31 cellular contexts compared by ENCODE assay signal in the genomic region with DNA sequence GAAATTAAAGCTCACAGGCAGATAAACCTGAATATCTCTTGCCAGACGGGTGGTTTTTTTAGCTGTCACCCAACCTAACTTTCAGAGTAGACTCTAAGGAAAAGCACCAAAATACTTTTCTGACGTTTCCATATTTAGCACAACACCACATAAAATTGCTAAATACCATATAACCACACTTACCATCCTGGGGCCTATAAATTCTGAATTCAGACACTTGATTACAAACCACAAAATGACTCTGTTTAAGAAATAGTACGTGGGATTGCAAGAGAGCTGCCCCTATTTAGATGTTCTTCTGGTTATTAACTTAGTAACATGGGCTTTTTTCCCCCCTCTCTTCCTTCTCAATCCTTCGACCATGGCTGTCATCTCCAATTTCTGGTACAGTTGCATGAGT.
A peak's percentile ranks its signal among the peaks of the same experiment; 100 is the strongest.
DNase-seq lines count a peak whose midpoint lies in the region; FAIRE-seq and TF ChIP-seq lines count a peak whose summit lies in the region.
"Had no signal": no experiment of that assay in that cellular context is flagged by ENCODE, and none has a peak within 500 bp of the region (broad histone marks: within the 10 kb centered on the region; RNA-seq: fewer than 3 reads in every experiment).

No MANE protein-coding gene starts in this region.

- no peaks in the 10 kb centered on the region for H3K27me3 ChIP-seq in smooth muscle cell (ENCODE audit: low read depth)
- H3K27me3 ChIP-seq: left lung, ovary, thyroid gland had no signal

- no peaks in the 10 kb centered on the region for H3K4me1 Mint-ChIP-seq in activated naive CD4-positive, alpha-beta T cell treated with anti-CD3 and anti-CD28 coated beads, Interleukin-2, amount 10 ng/mL, durations not matched to agents 7 days and 5 days
- H3K4me1 Mint-ChIP-seq: activated CD4-positive, alpha-beta T cell treated with anti-CD3 and anti-CD28 coated beads for 36 hours; IgD-negative memory B cell had no signal

- H3K36me3 Mint-ChIP-seq in activated naive CD4-positive, alpha-beta T cell treated with anti-CD3 and anti-CD28 coated beads, Interleukin-2, amount 10 ng/mL, durations not matched to agents 7 days and 5 days: no peaks in the 10 kb centered on the region
- H3K36me3 Mint-ChIP-seq: CD8-positive, alpha-beta T cell; IgD-negative memory B cell; mesothelial cell of epicardium; natural killer cell treated with Interleukin-12 subunit alpha and Interleukin-12 subunit beta and Interleukin-15 and Interleukin-18, amount 100 ng/mL, for 72 hours had no signal

- no peaks in the 10 kb centered on the region for H4K20me1 ChIP-seq in smooth muscle cell (ENCODE audit: low read depth)

- peaks cover 4% of the 10 kb centered on the region for H3K4me1 ChIP-seq in smooth muscle cell (ENCODE audit: low read depth)
- H3K4me1 ChIP-seq: left lung, thyroid gland had no signal

- H3K4me2 ChIP-seq in smooth muscle cell: peak overlapping the region; percentile 75

- WGBS in smooth muscle cell (ENCODE audit: low lambda C conversion rate): 15% methylated on average over 4 of the region's 4 CpGs

- H3K4me3 Mint-ChIP-seq in activated naive CD4-positive, alpha-beta T cell treated with anti-CD3 and anti-CD28 coated beads, Interleukin-2, amount 10 ng/mL, durations not matched to agents 7 days and 5 days: no peak overlapping the region
- H3K4me3 Mint-ChIP-seq: activated CD4-positive, alpha-beta T cell treated with anti-CD3 and anti-CD28 coated beads for 36 hours; activated naive CD4-positive, alpha-beta T cell treated with anti-CD3 and anti-CD28 coated beads for 36 hours; CD8-positive, alpha-beta T cell; IgD-negative memory B cell; mesothelial cell of epicardium; natural killer cell treated with Interleukin-12 subunit alpha and Interleukin-12 subunit beta and Interleukin-15 and Interleukin-18, amount 100 ng/mL, for 72 hours; T-helper 1 cell treated with Interleukin-12 subunit alpha and Interleukin-12 subunit beta and Interleukin-4 antibody, amounts not matched to agents 30 μg/mL and 1 μg/mL, for 36 hours had no signal

- no peak overlapping the region for H3K27ac Mint-ChIP-seq in activated naive CD4-positive, alpha-beta T cell treated with anti-CD3 and anti-CD28 coated beads, Interleukin-2, amount 10 ng/mL, durations not matched to agents 7 days and 5 days
- H3K27ac Mint-ChIP-seq: activated CD4-positive, alpha-beta T cell treated with anti-CD3 and anti-CD28 coated beads for 36 hours; activated naive CD4-positive, alpha-beta T cell treated with anti-CD3 and anti-CD28 coated beads for 36 hours; CD8-positive, alpha-beta T cell; IgD-negative memory B cell; mesothelial cell of epicardium; natural killer cell treated with Interleukin-12 subunit alpha and Interleukin-12 subunit beta and Interleukin-15 and Interleukin-18, amount 100 ng/mL, for 72 hours; T-helper 1 cell treated with Interleukin-12 subunit alpha and Interleukin-12 subunit beta and Interleukin-4 antibody, amounts not matched to agents 30 μg/mL and 1 μg/mL, for 36 hours had no signal

- no peak overlapping the region for H2AFZ ChIP-seq in smooth muscle cell (ENCODE audit: low read depth)

- H3K27ac ChIP-seq in smooth muscle cell (ENCODE audit: low read depth): peak overlapping the region; percentile 73
- H3K27ac ChIP-seq: left lung, ovary, thyroid gland had no signal

- CTCF ChIA-PET in activated naive CD4-positive, alpha-beta T cell treated with anti-CD3 and anti-CD28 coated beads, Interleukin-2, amount 10 ng/mL, durations not matched to agents 7 days and 5 days (lab: Charles Lee): no interaction called here

- no peaks in the 10 kb centered on the region for H3K27me3 Mint-ChIP-seq in activated naive CD4-positive, alpha-beta T cell treated with anti-CD3 and anti-CD28 coated beads, Interleukin-2, amount 10 ng/mL, durations not matched to agents 7 days and 5 days
- H3K27me3 Mint-ChIP-seq: IgD-negative memory B cell; natural killer cell treated with Interleukin-12 subunit alpha and Interleukin-12 subunit beta and Interleukin-15 and Interleukin-18, amount 100 ng/mL, for 72 hours had no signal

- TF ChIP-seq POLR2A in GM12892 (IDR thresholded peaks at IDR 0.05; ENCODE audit: low read depth, low read length): no peak

- no peak overlapping the region for H3K9ac ChIP-seq in smooth muscle cell (ENCODE audit: low read depth)

- no peak overlapping the region for H3K4me3 ChIP-seq in fibroblast of mammary gland (ENCODE audit: control insufficient read depth, low read depth, low read length)
- H3K4me3 ChIP-seq in smooth muscle cell: no peak overlapping the region
- H3K4me3 ChIP-seq: left lung, ovary, thyroid gland had no signal

- H3K9me3 Mint-ChIP-seq in activated naive CD4-positive, alpha-beta T cell treated with anti-CD3 and anti-CD28 coated beads, Interleukin-2, amount 10 ng/mL, durations not matched to agents 7 days and 5 days: peaks cover 4% of the 10 kb centered on the region
- H3K9me3 Mint-ChIP-seq: IgD-negative memory B cell, mesothelial cell of epicardium had no signal

- peak; percentile 9 for DNase-seq in H4 (ENCODE audit: low spot score)
- peak; percentile 75 for DNase-seq in NOMO-1 treated with DMSO at 0.1 percent for 48 hours (lab: John Stamatoyannopoulos, UW; ENCODE audit: unreplicated experiment)
- peak; percentile 67 for DNase-seq in fibroblast of mammary gland (ENCODE audit: low read depth)
- no peak for DNase-seq in smooth muscle cell (lab: John Stamatoyannopoulos, UW; ENCODE audit: unreplicated experiment)
- DNase-seq in GM12892 (ENCODE audit: insufficient read length): no peak
- DNase-seq in activated naive CD4-positive, alpha-beta T cell treated with anti-CD3 and anti-CD28 coated beads, Interleukin-2, amount 10 ng/mL, durations not matched to agents 7 days and 5 days: no peak
- DNase-seq in AG20443 (ENCODE audit: low spot score): no peak
- DNase-seq: activated CD4-positive, alpha-beta T cell treated with anti-CD3 and anti-CD28 coated beads for 36 hours; activated CD8-positive, alpha-beta memory T cell treated with anti-CD3 and anti-CD28 coated beads for 24 hours; activated naive CD4-positive, alpha-beta T cell treated with anti-CD3 and anti-CD28 coated beads for 36 hours; activated T-cell treated with anti-CD3 and anti-CD28 coated beads, Interleukin-2, amount 50 U/mL, for 48 hours; aorta; CD8-positive, alpha-beta T cell; cerebellar nuclear complex; DMS 273 treated with DMSO at 0.1 percent for 48 hours; foreskin melanocyte; hippocampal formation; left lung; NCI-H146; NCI-H510A treated with DMSO at 0.1 percent for 48 hours; ovary; RPMI8226; stimulated activated CD4-positive, alpha-beta T cell treated with anti-CD3 and anti-CD28 coated beads, Interleukin-4, amount 100 ng/mL, for 4 hours; stimulated activated naive CD4-positive, alpha-beta T cell treated with Interleukin-2 at 50 U/mL for 16 hours; thyroid gland had no signal

- H3K9me3 ChIP-seq in smooth muscle cell (replicated peaks; ENCODE audit: low read depth): no peaks in the 10 kb centered on the region
- H3K9me3 ChIP-seq: left lung, ovary, thyroid gland had no signal

- no peaks in the 10 kb centered on the region for H3K36me3 ChIP-seq in smooth muscle cell (ENCODE audit: low read depth)
- H3K36me3 ChIP-seq: left lung, ovary, thyroid gland had no signal

- TF ChIP-seq CTCF in fibroblast of mammary gland (conservative IDR thresholded peaks at IDR 0.05; ENCODE audit: control insufficient read depth, insufficient read depth, low read depth, low read length) (no peak), smooth muscle cell (IDR thresholded peaks at IDR 0.05; ENCODE audit: borderline replicate concordance, insufficient read depth, poor library complexity, severe bottlenecking) (no peak)

- no peaks in the 10 kb centered on the region for H3K79me2 ChIP-seq in smooth muscle cell (ENCODE audit: low read depth)

- no peak for FAIRE-seq in GM12892 (lab: Jason Lieb, UNC)
- FAIRE-seq: G401.6, GM18507 had no signal

- no peaks in the 10 kb centered on the region for H3F3A ChIP-seq in smooth muscle cell (ENCODE audit: low read depth)

Comparison
In these comparisons a context has a peak if more than half of its experiments do, and no peak if none do; other contexts are left out.
1. DNase-seq: peak in H4 (single experiment), NOMO-1 treated with DMSO at 0.1 percent for 48 hours (single experiment) and fibroblast of mammary gland (single experiment); none in smooth muscle cell (single experiment), GM12892 (single experiment), activated naive CD4-positive, alpha-beta T cell treated with anti-CD3 and anti-CD28 coated beads, Interleukin-2, amount 10 ng/mL, durations not matched to agents 7 days and 5 days (single experiment) and AG20443 (single experiment).